Comparison of ENCODE assay signal across 9 cellular contexts in genomic region chr17:5587431-5588032, GRCh38. TPM values are rescaled to one million over a fixed set of nuclear protein-coding genes. Genes with fewer than 3 reads are reported as not detected.
DNase-seq lines count a peak whose midpoint lies in the region; ATAC-seq and TF ChIP-seq lines count a peak whose summit lies in the region.
"Had no signal": no experiment of that assay in that cellular context is flagged by ENCODE, and none has a peak within 500 bp of the region (broad histone marks: within the 10 kb centered on the region; RNA-seq: fewer than 3 reads in every experiment).

No MANE protein-coding gene starts in this region.

- DNase-seq in NCI-H1417 (lab: John Stamatoyannopoulos, UW) (peak; percentile 45 to 88 (median 78)), NCI-H1417 treated with DMSO at 0.1 percent for 48 hours (lab: John Stamatoyannopoulos, UW) (no peak), LHCN-M2 (ENCODE audit: low read depth) (peak; percentile 79), RWPE1 (ENCODE audit: low spot score) (peak; percentile 67), anterior cingulate cortex (lab: John Stamatoyannopoulos, UW) (peak in 33 of 58 donors; percentile 7 to 76 (median 23)), iPS-NIHi7 (ENCODE audit: extremely low spot score) (peak; percentile 79)
- peak; percentile 39 for DNase-seq in stimulated activated CD4-positive, alpha-beta T cell treated with anti-CD3 and anti-CD28 coated beads, Interleukin-2, amount 100 ng/mL, for 4 hours (ENCODE audit: low read depth)

- H3K27ac ChIP-seq in RWPE1: no peak overlapping the region
- H3K27ac ChIP-seq: BLaER1 had no signal

- CTCF ChIA-PET in RWPE1 (lab: Yijun Ruan, JAX): interaction anchor here (0.5 to 2.0 kb wide), 6 partner anchors 19 to 1652 kb away, joined by 3 to 10 read pairs (median 3); no protein-coding TSS in a partner anchor

- no peak for ATAC-seq in HG03432 (IDR thresholded peaks at IDR 0.05; ENCODE audit: unreplicated experiment)

- peak; percentile 86 for TF ChIP-seq CTCF in RWPE1 (conservative IDR thresholded peaks at IDR 0.05; ENCODE audit: low read depth)

- POLR2A ChIA-PET in RWPE1 (lab: Yijun Ruan, JAX; ENCODE audit: low non-redundant PET): no interaction called here

RNA-seq across cellular contexts. Expression of gene NLRP1, which starts 3.2 kb away (rescaled TPM):
- 33.3 and 39.0 TPM in 2 replicates for total RNA-seq in LHCN-M2 (2014; rRNA removed)
- 40.0 TPM for polyA plus RNA-seq in LHCN-M2 (2012)
